8 cellular contexts compared by ENCODE assay signal in the genomic region with DNA sequence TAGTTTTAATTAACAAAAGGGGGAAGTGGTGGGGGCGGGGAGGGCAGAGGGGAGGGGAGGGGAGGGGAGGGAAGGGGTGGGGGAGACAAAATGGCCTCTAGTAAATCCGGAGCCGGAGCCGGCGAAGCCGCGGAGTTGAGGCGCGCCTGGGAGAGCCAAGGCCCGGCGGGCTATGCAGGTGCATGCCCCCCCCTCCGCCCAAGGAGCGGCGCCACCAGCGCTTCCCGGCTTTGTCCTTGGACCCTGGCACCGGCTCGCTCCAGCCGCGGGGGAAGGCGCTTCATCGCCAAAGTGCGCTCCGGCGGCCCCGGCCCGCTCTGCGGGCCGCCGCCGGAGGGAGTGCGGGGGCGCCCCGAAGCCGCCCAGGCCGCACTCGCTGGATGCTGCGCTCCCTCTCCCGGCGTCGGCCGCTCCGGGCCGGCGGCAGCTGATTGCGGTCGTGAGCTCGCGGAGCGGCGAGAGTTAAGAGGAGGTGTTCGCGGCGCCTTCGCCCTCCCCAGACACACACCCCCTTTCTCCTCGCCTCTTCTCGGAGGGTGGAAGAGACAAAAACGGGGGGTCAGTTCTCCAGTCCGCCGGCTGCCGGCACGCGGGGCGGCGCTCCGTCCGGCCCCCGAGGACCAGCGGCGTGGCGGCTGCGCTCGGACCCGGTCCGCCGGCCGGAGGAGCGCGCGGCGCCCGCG. TPM values are rescaled to one million over a fixed set of nuclear protein-coding genes. Genes with fewer than 3 reads are reported as not detected.
A peak's percentile ranks its signal among the peaks of the same experiment; 100 is the strongest.
DNase-seq lines count a peak whose midpoint lies in the region; ATAC-seq, FAIRE-seq and TF ChIP-seq lines count a peak whose summit lies in the region.

A gene with protein sequence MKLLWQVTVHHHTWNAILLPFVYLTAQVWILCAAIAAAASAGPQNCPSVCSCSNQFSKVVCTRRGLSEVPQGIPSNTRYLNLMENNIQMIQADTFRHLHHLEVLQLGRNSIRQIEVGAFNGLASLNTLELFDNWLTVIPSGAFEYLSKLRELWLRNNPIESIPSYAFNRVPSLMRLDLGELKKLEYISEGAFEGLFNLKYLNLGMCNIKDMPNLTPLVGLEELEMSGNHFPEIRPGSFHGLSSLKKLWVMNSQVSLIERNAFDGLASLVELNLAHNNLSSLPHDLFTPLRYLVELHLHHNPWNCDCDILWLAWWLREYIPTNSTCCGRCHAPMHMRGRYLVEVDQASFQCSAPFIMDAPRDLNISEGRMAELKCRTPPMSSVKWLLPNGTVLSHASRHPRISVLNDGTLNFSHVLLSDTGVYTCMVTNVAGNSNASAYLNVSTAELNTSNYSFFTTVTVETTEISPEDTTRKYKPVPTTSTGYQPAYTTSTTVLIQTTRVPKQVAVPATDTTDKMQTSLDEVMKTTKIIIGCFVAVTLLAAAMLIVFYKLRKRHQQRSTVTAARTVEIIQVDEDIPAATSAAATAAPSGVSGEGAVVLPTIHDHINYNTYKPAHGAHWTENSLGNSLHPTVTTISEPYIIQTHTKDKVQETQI (minus strand): TSS at position 439 of the 683 bp plus-strand sequence. CDS start 797 bp downstream, outside the sequence.

- H3K4me3 ChIP-seq in GM12865 (ENCODE audit: low read depth, low read length) (no peak within 1 kb of the TSS; the same call in 1 of the 2 replicates), adipocyte (ENCODE audit: low read length) (peak within 1 kb of the TSS; percentile 78), pancreas (peak within 1 kb of the TSS in 2 of 4 donors; percentile 25 to 45)

- H3K9ac ChIP-seq in adipocyte (ENCODE audit: low read length), result peak within 1 kb of the TSS; percentile 57

- H3K9me3 ChIP-seq in adipocyte (ENCODE audit: control insufficient read depth, low read length) (no peaks in the 10 kb centered on the region), pancreas (no peaks in the 10 kb centered on the region)

- no peak within 1 kb of the TSS for H3K27ac ChIP-seq in pancreas

- DNase-seq in GM12865 (ENCODE audit: low read depth) (peak; percentile 49), NCI-H1930 (lab: John Stamatoyannopoulos, UW) (peak; percentile 31 to 54), adipocyte (ENCODE audit: low read depth) (peak; percentile 75), left cardiac atrium (peak; percentile 47), pancreas (peak in 2 of 6 donors; percentile 67 to 70), NCI-H1694 treated with DMSO at 0.1 percent for 48 hours (lab: John Stamatoyannopoulos, UW) (no peak), T1000 (lab: John Stamatoyannopoulos, UW) (no peak)

- peak; percentile 28 for ATAC-seq in GM21786 (IDR thresholded peaks at IDR 0.05; ENCODE audit: unreplicated experiment)
- ATAC-seq in left cardiac atrium, result peak; percentile 28 to 40
- peak in 3 of 4 donors; percentile 23 to 43 (median 38) for ATAC-seq in pancreas

- H3K36me3 ChIP-seq in adipocyte (ENCODE audit: control insufficient read depth, insufficient read depth, low read length, severe bottlenecking) (peaks cover 10% of the 10 kb centered on the region), pancreas (no peaks in the 10 kb centered on the region)

- H3K4me1 ChIP-seq in adipocyte (ENCODE audit: control insufficient read depth, insufficient read depth, low read length) (peaks cover 20% of the 10 kb centered on the region), pancreas (peaks cover 0 to 4% (median 2%) of the 10 kb centered on the region in 3 donors)

- 35 to 60% methylated on average over 74 to 83 of the region's 83 CpGs for WGBS in pancreas, 2 donors

- no peak for TF ChIP-seq CTCF in GM12865 (IDR thresholded peaks at IDR 0.05; ENCODE audit: insufficient read depth, low read depth, low read length, missing control alignments)
- no peak for TF ChIP-seq CTCF in pancreas (IDR thresholded peaks at IDR 0.05)

- FAIRE-seq in pancreas (lab: Jason Lieb, UNC), result no peak

- intact Hi-C loops in left cardiac atrium (cut with DNase I) (loop anchor here in 1 of 2 donors (10.0 kb wide), 1 partner anchor 446 kb away; a partner anchor contains a TSS), pancreas (cut with DNase I) (no loop called here)

- no peaks in the 10 kb centered on the region for H3K27me3 ChIP-seq in adipocyte (replicated peaks; ENCODE audit: control insufficient read depth, insufficient read depth, low read length)
- no peaks in the 10 kb centered on the region for H3K27me3 ChIP-seq in pancreas

RNA-seq across cellular contexts. Expression of the gene that starts here (rescaled TPM):
- total RNA-seq in left cardiac atrium (1 to 10 TPM; 3.9 to 8.3 TPM), pancreas (1 to 10 TPM in 2 of 6 donors, under 1 TPM in 4; 0.42 to 1.6 (median 0.84) TPM)
- polyA plus RNA-seq in pancreas, result 1 to 10 TPM in 1 of 2 donors, under 1 TPM in 1; 0.76 to 2.4 TPM

Comparison
In these comparisons a context has a peak if more than half of its experiments do, and no peak if none do; other contexts are left out.
1. DNase-seq: peak in GM12865 (single experiment), NCI-H1930 (2 of 2), adipocyte (single experiment) and left cardiac atrium (single experiment); none in NCI-H1694 treated with DMSO at 0.1 percent for 48 hours (single experiment) and T1000 (single experiment).
2. Peak in every context shown above with its lines, with median percentiles within 50 percentile points of each other: ATAC-seq.